Comparison of ENCODE assay signal across 2 cellular contexts in the genomic region with DNA sequence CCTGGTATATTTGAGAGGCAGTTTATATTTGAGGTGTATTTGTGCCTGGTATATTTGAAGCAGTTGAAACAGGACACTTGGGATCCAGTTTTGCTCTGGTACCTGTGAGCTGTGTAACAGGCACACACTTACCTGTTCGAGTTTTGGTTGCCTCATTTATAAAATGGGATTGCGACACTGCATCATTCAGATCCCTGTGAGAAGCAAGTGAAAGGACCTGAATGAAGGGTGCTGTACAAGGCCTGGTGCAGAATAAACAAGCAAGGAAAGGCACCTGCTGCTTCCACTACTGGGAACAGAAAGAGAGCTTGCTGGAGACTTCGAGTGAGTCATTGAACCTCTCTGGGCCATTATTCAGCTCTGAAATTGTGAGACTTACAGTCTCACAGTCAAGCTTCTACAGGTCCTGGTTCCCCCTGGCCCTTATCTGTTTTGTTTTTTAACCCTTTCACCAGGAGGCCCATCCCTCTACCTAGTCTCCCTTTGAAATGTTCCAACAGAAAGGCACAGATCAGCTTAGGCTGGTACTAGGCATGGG.
TF ChIP-seq lines count a peak whose summit lies in the region.

No MANE protein-coding gene starts in this region.

TF ChIP-seq in GM12891, 5 proteins besides CTCF, POLR2A, EP300 and RAD21:
- TF ChIP-seq TAF1 (IDR thresholded peaks at IDR 0.05; ENCODE audit: low read depth, low read length) = no peak
- TF ChIP-seq POU2F2 (IDR thresholded peaks at IDR 0.05; ENCODE audit: low read depth, low read length) = no peak
- TF ChIP-seq SPI1 (IDR thresholded peaks at IDR 0.05; ENCODE audit: low read depth, low read length) = no peak
- TF ChIP-seq PAX5 (IDR thresholded peaks at IDR 0.05; ENCODE audit: insufficient read depth, low read length, severe bottlenecking) = no peak
- no peak for TF ChIP-seq POLR2AphosphoS5 (IDR thresholded peaks at IDR 0.05; ENCODE audit: low read depth, low read length)

TF ChIP-seq in H1, 55 proteins besides CTCF, POLR2A, EP300 and RAD21:
- TF ChIP-seq CEBPB (IDR thresholded peaks at IDR 0.05; ENCODE audit: low read depth, low read length) (peak; percentile 51; the same call in 1 of the 2 replicates), HDAC2 (IDR thresholded peaks at IDR 0.05; ENCODE audit: borderline replicate concordance in 1 of 2, low read depth in 2 of 2, low read length in 2 of 2) (no peak)
